20 cellular contexts compared by ENCODE assay signal in genomic region chr5:168218746-168219145, GRCh38.
"Had no signal": no experiment of that assay in that cellular context is flagged by ENCODE, and none has a peak within 500 bp of the region (broad histone marks: within the 10 kb centered on the region; RNA-seq: fewer than 3 reads in every experiment).

No MANE protein-coding gene starts in this region.

- H3K9me3 Mint-ChIP-seq: dendritic cell treated with granulocyte-macrophage colony-stimulating factor and Interleukin-4, amounts not matched to agents 40 ng/mL and 50 ng/mL, for 4 days; naive B cell; nephron progenitor cell had no signal

- FAIRE-seq: colon, frontal cortex, small intestine had no signal

- DNase-seq: erythroblast; heart left ventricle; left colon; left ventricle myocardium superior; mesendoderm; naive B cell; nephron progenitor cell; posterior cingulate gyrus; small intestine; stimulated activated CD4-positive, alpha-beta T cell treated with anti-CD3 and anti-CD28 coated beads, Interleukin-12 subunit alpha, Interleukin-12 subunit beta, amount 100 ng/mL, for 4 hours; stimulated activated naive CD4-positive, alpha-beta T cell treated with Interleukin-2 at 50 U/mL for 16 hours; tibial artery; upper lobe of left lung; uterus had no signal

- H3K36me3 ChIP-seq: right atrium auricular region, suprapubic skin, tibial artery, upper lobe of left lung, uterus had no signal

- H3K27ac Mint-ChIP-seq: dendritic cell treated with granulocyte-macrophage colony-stimulating factor and Interleukin-4, amounts not matched to agents 40 ng/mL and 50 ng/mL, for 4 days; naive B cell; nephron progenitor cell had no signal

- H3K4me1 ChIP-seq: suprapubic skin, uterus had no signal

- H3K36me3 Mint-ChIP-seq: naive B cell had no signal

- H3K4me3 ChIP-seq: lung, right atrium auricular region, tibial artery, uterus had no signal

- H3K27me3 ChIP-seq: heart left ventricle, right atrium auricular region, suprapubic skin, upper lobe of left lung, uterus had no signal

- H3K9me3 ChIP-seq: heart left ventricle, right atrium auricular region, suprapubic skin, tibial artery, upper lobe of left lung, uterus had no signal

- H3K4me3 Mint-ChIP-seq: dendritic cell treated with granulocyte-macrophage colony-stimulating factor and Interleukin-4, amounts not matched to agents 40 ng/mL and 50 ng/mL, for 4 days; naive B cell; nephron progenitor cell had no signal
